Comparison of ENCODE assay signal across 22 cellular contexts in the genomic region with DNA sequence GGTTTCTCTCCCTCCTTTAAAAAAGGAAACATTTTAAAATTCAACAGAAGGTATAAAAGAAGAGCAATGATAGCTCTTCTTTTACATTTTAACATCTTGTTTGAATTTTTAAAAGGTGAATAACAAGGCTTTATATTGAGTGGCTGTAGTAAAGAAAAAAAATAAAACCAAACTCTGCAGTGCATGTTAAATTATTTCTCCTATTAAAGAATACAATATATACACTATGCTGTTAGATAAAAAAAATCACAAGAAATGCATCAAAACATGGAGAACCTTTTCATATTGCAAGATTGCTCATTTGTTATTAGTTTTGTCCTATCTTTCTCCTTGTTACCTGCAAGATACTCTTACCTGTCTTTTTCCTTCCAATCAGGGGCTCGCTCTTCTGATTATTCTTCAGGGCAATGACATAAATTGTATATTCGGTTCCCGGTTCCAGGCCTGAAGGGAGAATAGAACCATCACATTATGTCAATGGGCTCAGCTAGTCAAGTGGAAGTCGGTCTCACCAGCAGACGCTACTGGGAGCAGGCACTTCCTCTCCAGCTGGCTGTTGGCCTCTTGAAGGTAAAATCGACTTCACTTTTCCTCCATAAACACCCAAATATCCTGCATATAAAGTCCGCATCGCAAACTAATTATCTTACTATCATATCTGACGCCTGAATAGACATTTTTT.
"Had no signal": no experiment of that assay in that cellular context is flagged by ENCODE, and none has a peak within 500 bp of the region (broad histone marks: within the 10 kb centered on the region; RNA-seq: fewer than 3 reads in every experiment).

No MANE protein-coding gene starts in this region.

- FAIRE-seq: kidney, small intestine had no signal

- H3K27me3 ChIP-seq: dorsolateral prefrontal cortex, gastroesophageal sphincter, suprapubic skin, thyroid gland, upper lobe of left lung, uterus had no signal

- ATAC-seq: esophagus mucosa, gastroesophageal sphincter, left colon, left ventricle myocardium superior, psoas muscle had no signal

- H3K36me3 Mint-ChIP-seq: naive B cell had no signal

- H3K4me3 ChIP-seq: dorsolateral prefrontal cortex, gastroesophageal sphincter, lung, psoas muscle, suprapubic skin, thyroid gland, upper lobe of left lung, uterus had no signal

- H3K4me1 Mint-ChIP-seq: naive B cell, nephron had no signal

- H3K4me3 Mint-ChIP-seq: naive B cell, nephron had no signal

- H3K27me3 Mint-ChIP-seq: naive B cell had no signal

- DNase-seq: cortex of kidney; dorsolateral prefrontal cortex; effector CD8-positive, alpha-beta T cell; foreskin fibroblast; glutamatergic neuron; kidney; left colon; left ventricle myocardium superior; mesendoderm; naive B cell; psoas muscle; small intestine; stimulated activated CD4-positive, alpha-beta T cell treated with anti-CD3 and anti-CD28 coated beads, Interleukin-2, amount 100 ng/mL, for 48 hours; stimulated activated naive CD4-positive, alpha-beta T cell treated with Interleukin-2 at 50 U/mL for 16 hours; thyroid gland; upper lobe of left lung; uterus had no signal

- H3K9me3 Mint-ChIP-seq: nephron had no signal

- H3K36me3 ChIP-seq: uterus had no signal

- H3K27ac Mint-ChIP-seq: nephron had no signal

- H3K4me1 ChIP-seq: psoas muscle, suprapubic skin, thyroid gland, upper lobe of left lung, uterus had no signal

- H3K27ac ChIP-seq: dorsolateral prefrontal cortex, psoas muscle, suprapubic skin, thyroid gland, upper lobe of left lung, uterus had no signal

- H3K9me3 ChIP-seq: gastroesophageal sphincter, psoas muscle, suprapubic skin, thyroid gland, upper lobe of left lung, uterus had no signal
